Comparison of ENCODE assay signal across 1 cellular context in genomic region chr1:196373798-196374197, GRCh38.
TF ChIP-seq lines count a peak whose summit lies in the region.

No MANE protein-coding gene starts in this region.

TF ChIP-seq in WTC11, 78 proteins besides CTCF, POLR2A, EP300 and RAD21 (continued from another document):
- no peak for TF ChIP-seq ZSCAN18 (CRISPR knock-in tag; IDR thresholded peaks at IDR 0.05)
- TF ChIP-seq GABPB1 (CRISPR knock-in tag; IDR thresholded peaks at IDR 0.05): no peak
- TF ChIP-seq HMGA2 (CRISPR knock-in tag; IDR thresholded peaks at IDR 0.05): no peak
- no peak for TF ChIP-seq IRF2 (CRISPR knock-in tag; IDR thresholded peaks at IDR 0.05; ENCODE audit: borderline replicate concordance, low read depth)
- TF ChIP-seq ZNF232 (CRISPR knock-in tag; IDR thresholded peaks at IDR 0.05): no peak
- no peak for TF ChIP-seq CREB1 (CRISPR knock-in tag; IDR thresholded peaks at IDR 0.05)
- TF ChIP-seq FOXK1 (CRISPR knock-in tag; IDR thresholded peaks at IDR 0.05): no peak
- TF ChIP-seq PREB (CRISPR knock-in tag; IDR thresholded peaks at IDR 0.05; ENCODE audit: borderline replicate concordance): no peak
- no peak for TF ChIP-seq SMAD4 (CRISPR knock-in tag; IDR thresholded peaks at IDR 0.05)
- no peak for TF ChIP-seq ARID4B (CRISPR knock-in tag; IDR thresholded peaks at IDR 0.05; ENCODE audit: borderline replicate concordance)
- TF ChIP-seq USF2 (CRISPR knock-in tag; IDR thresholded peaks at IDR 0.05): no peak
- no peak for TF ChIP-seq ZBTB21 (CRISPR knock-in tag; IDR thresholded peaks at IDR 0.05; ENCODE audit: borderline replicate concordance)
